Comparison of ENCODE assay signal across 8 cellular contexts in genomic region chr12:93677195-93678064, GRCh38. TPM values are rescaled to one million over a fixed set of nuclear protein-coding genes. Genes with fewer than 3 reads are reported as not detected.
DNase-seq lines count a peak whose midpoint lies in the region; ATAC-seq and TF ChIP-seq lines count a peak whose summit lies in the region.

CRADD (plus strand) TSS chr12:93677375.

- H3K27me3 Mint-ChIP-seq in activated naive CD4-positive, alpha-beta T cell treated with anti-CD3 and anti-CD28 coated beads, Interleukin-2, amount 10 ng/mL, durations not matched to agents 7 days and 5 days = peaks cover 8% of the 10 kb centered on the region

- TF ChIP-seq CTCF in HFF-Myc (IDR thresholded peaks at IDR 0.05; ENCODE audit: low read depth, low read length, missing control alignments) = no peak
- TF ChIP-seq CTCF in gastroesophageal sphincter (IDR thresholded peaks at IDR 0.05) = peak in 1 of 4 experiments; percentile 6
- peak; percentile 36 for TF ChIP-seq CTCF in neutrophil (IDR thresholded peaks at IDR 0.05)

- no peaks in the 10 kb centered on the region for H3K27me3 ChIP-seq in gastroesophageal sphincter
- H3K27me3 ChIP-seq in neutrophil = no peaks in the 10 kb centered on the region

- H3K36me3 Mint-ChIP-seq in activated naive CD4-positive, alpha-beta T cell treated with anti-CD3 and anti-CD28 coated beads, Interleukin-2, amount 10 ng/mL, durations not matched to agents 7 days and 5 days = peaks cover 31% of the 10 kb centered on the region

- H3K9me3 Mint-ChIP-seq in activated naive CD4-positive, alpha-beta T cell treated with anti-CD3 and anti-CD28 coated beads, Interleukin-2, amount 10 ng/mL, durations not matched to agents 7 days and 5 days = no peaks in the 10 kb centered on the region

- peak; percentile 48 to 77 for TF ChIP-seq POLR2A in gastroesophageal sphincter (IDR thresholded peaks at IDR 0.05)

- ATAC-seq in gastroesophageal sphincter = peak; percentile 97

- TF ChIP-seq EP300 in gastroesophageal sphincter (IDR thresholded peaks at IDR 0.05) = no peak

- no peaks in the 10 kb centered on the region for H3K9me3 ChIP-seq in gastroesophageal sphincter
- no peaks in the 10 kb centered on the region for H3K9me3 ChIP-seq in neutrophil

- H3K4me3 Mint-ChIP-seq in activated naive CD4-positive, alpha-beta T cell treated with anti-CD3 and anti-CD28 coated beads, Interleukin-2, amount 10 ng/mL, durations not matched to agents 7 days and 5 days = peak within 1 kb of the TSS; percentile 88

- peak within 1 kb of the TSS; percentile 62 for H3K4me3 ChIP-seq in HFF-Myc (replicated peaks; ENCODE audit: low read depth, low read length)
- H3K4me3 ChIP-seq in gastroesophageal sphincter = peak within 1 kb of the TSS; percentile 69 to 96
- H3K4me3 ChIP-seq in neutrophil (ENCODE audit: low read depth in 1 of 2, low read length in 1 of 2) = peak within 1 kb of the TSS; percentile 80 to 97

- H3K36me3 ChIP-seq in gastroesophageal sphincter (peaks cover 0 to 13% of the 10 kb centered on the region in 2 donors), neutrophil (no peaks in the 10 kb centered on the region)

- peak within 1 kb of the TSS; percentile 99 for H3K27ac Mint-ChIP-seq in activated naive CD4-positive, alpha-beta T cell treated with anti-CD3 and anti-CD28 coated beads, Interleukin-2, amount 10 ng/mL, durations not matched to agents 7 days and 5 days

- WGBS in gastroesophageal sphincter (ENCODE audit: low coverage in 1 of 2), 2 donors = 0 to 1% methylated on average over 28 to 33 of the region's 41 CpGs

- CTCF ChIA-PET in activated naive CD4-positive, alpha-beta T cell treated with anti-CD3 and anti-CD28 coated beads, Interleukin-2, amount 10 ng/mL, durations not matched to agents 7 days and 5 days (lab: Charles Lee) = interaction anchor here (0.6 to 1.8 kb wide), 6 partner anchors 64 to 425 kb away, joined by 3 to 9 read pairs (median 4); no protein-coding TSS in a partner anchor

- H3K4me1 ChIP-seq in gastroesophageal sphincter (peaks cover 5 to 42% (median 6%) of the 10 kb centered on the region in 3 donors), neutrophil (ENCODE audit: control insufficient read depth in 1 of 2, insufficient read depth in 1 of 2, low read depth in 1 of 2, low read length in 1 of 2) (peaks cover 20 to 21% of the 10 kb centered on the region in 2 experiments)

- H3K27ac ChIP-seq in gastroesophageal sphincter (peak within 1 kb of the TSS; percentile 91 to 98 (median 96)), neutrophil (peak within 1 kb of the TSS; percentile 96), substantia nigra (ENCODE audit: low read depth, low read length, poor library complexity, severe bottlenecking) (peak within 1 kb of the TSS; percentile 93)

- peaks cover 52% of the 10 kb centered on the region for H3K4me1 Mint-ChIP-seq in activated naive CD4-positive, alpha-beta T cell treated with anti-CD3 and anti-CD28 coated beads, Interleukin-2, amount 10 ng/mL, durations not matched to agents 7 days and 5 days

- peak; percentile 94 for DNase-seq in GM04503 (ENCODE audit: low read depth)
- DNase-seq in HFF-Myc (ENCODE audit: extremely low read depth, low read depth) = peak; percentile 97
- DNase-seq in NAMALWA (ENCODE audit: low spot score) = peak; percentile 99
- peak; percentile 97 for DNase-seq in SK-N-DZ (ENCODE audit: low spot score)
- DNase-seq in activated naive CD4-positive, alpha-beta T cell treated with anti-CD3 and anti-CD28 coated beads, Interleukin-2, amount 10 ng/mL, durations not matched to agents 7 days and 5 days = peak; percentile 92
- peak; percentile 29 to 92 (median 71) for DNase-seq in substantia nigra (lab: John Stamatoyannopoulos, UW)

RNA-seq across cellular contexts. Expression of gene CRADD, which starts in this region (rescaled TPM):
- 33.2 and 63.6 TPM in 2 replicates for polyA plus RNA-seq in SK-N-DZ (2014; cell fraction: cytosol; rRNA removed)
- polyA plus RNA-seq in SK-N-DZ (2014; cell fraction: nucleus; rRNA removed) = 22.5 and 32.2 TPM in 2 replicates
- total RNA-seq in gastroesophageal sphincter = 10 to 100 TPM; 11.8 to 49.5 (median 31.4) TPM

Comparison
In these comparisons a context has a peak if more than half of its experiments do, and no peak if none do; other contexts are left out.
1. Peak in every context shown above with its lines: DNase-seq, ATAC-seq, H3K4me3 ChIP-seq and H3K27ac ChIP-seq.